8 cellular contexts compared by ENCODE assay signal in the genomic region with DNA sequence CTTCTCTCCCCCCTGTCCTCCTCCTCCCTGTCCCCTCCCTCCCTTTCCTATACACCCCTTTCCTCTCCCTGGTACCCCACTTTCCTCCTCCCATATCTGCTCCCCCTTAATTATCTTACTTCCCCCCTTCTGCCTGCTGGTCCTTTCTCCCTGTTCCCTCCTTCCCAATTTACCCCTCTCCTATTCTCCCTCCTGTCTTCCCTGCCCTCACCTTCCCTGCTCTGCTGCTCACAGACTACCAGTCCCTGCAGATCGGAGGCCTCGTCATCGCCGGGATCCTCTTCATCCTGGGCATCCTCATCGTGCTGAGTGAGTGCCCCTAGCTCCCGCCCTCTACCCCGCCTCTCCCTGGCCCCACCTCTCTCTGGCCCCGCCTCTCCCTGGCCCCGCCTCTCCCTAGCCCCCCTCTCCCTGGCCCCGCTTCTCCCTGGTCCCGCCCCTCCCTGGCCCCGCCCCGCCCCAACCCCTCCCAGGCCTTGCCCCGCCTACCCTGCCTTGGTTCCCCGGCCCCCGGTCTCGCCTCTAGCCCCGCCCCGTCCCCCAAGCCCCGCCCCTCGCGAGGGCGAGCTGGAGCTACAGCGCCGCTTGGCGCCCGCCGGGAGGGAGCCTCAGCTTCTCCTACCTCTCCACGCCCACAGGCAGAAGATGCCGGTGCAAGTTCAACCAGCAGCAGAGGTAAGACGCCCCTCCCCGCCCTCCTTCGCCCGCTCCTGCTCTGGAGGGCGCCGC. TPM values are rescaled to one million over a fixed set of nuclear protein-coding genes. Genes with fewer than 3 reads are reported as not detected.
DNase-seq lines count a peak whose midpoint lies in the region; ATAC-seq and TF ChIP-seq lines count a peak whose summit lies in the region.

No MANE protein-coding gene starts in this region.

- H3K4me3 Mint-ChIP-seq in T-cell, result peak overlapping the region; percentile 81 to 85 (median 83)

- H3K9me3 ChIP-seq in adipocyte (ENCODE audit: control insufficient read depth, low read length), result no peaks in the 10 kb centered on the region
- H3K9me3 ChIP-seq in heart left ventricle, result no peaks in the 10 kb centered on the region
- H3K9me3 ChIP-seq in tibial artery, result no peaks in the 10 kb centered on the region

- TF ChIP-seq CTCF in heart left ventricle (IDR thresholded peaks at IDR 0.05), result peak in 10 of 12 donors; percentile 15 to 62 (median 36)
- TF ChIP-seq CTCF in tibial artery (IDR thresholded peaks at IDR 0.05), result peak in 1 of 2 experiments; percentile 55

- peaks cover 0 to 3% of the 10 kb centered on the region in 2 donors for H3K27me3 Mint-ChIP-seq in T-cell

- H3K9ac ChIP-seq in adipocyte (ENCODE audit: low read length), result peak overlapping the region; percentile 53

- H3K27ac ChIP-seq in heart left ventricle (peak overlapping the region in 11 of 12 donors; percentile 29 to 100 (median 96)), tibial artery (peak overlapping the region; percentile 91 to 96)

- peak; percentile 74 for ATAC-seq in GM19452 (IDR thresholded peaks at IDR 0.05; ENCODE audit: unreplicated experiment)
- ATAC-seq in T-cell (replicated peaks in 1 of 4), result peak; percentile 82 to 89 (median 87)
- ATAC-seq in heart left ventricle, result peak; percentile 61 to 78 (median 65)

- WGBS in heart left ventricle, 4 donors, result 9 to 14% (median 10%) methylated on average over 29 to 36 of the region's 36 CpGs

- H3K4me1 ChIP-seq in adipocyte (ENCODE audit: control insufficient read depth, insufficient read depth, low read length) (peaks cover 40% of the 10 kb centered on the region), heart left ventricle (peaks cover 0 to 57% (median 39%) of the 10 kb centered on the region in 12 donors), tibial artery (peaks cover 0 to 55% (median 37%) of the 10 kb centered on the region in 4 donors)

- CTCF ChIA-PET in T-cell (lab: Charles Lee), result interaction anchor here (0.6 to 2.1 kb wide), 24 partner anchors 10 to 607 kb away, joined by 3 to 18 read pairs (median 4); partner anchors contain the start of genes COX6B1 (in 1 of the 2), FXYD5 (in 1 of the 2) and LIN37 (in 1 of the 2)

- POLR2A ChIA-PET in T-cell (lab: Charles Lee), result interaction anchor here (0.6 to 1.0 kb wide), 6 partner anchors 26 to 363 kb away, joined by 3 to 7 read pairs (median 4); no protein-coding TSS in a partner anchor

- H3K27ac Mint-ChIP-seq in T-cell, result peak overlapping the region; percentile 64 to 79

- H3K4me3 ChIP-seq in adipocyte (ENCODE audit: low read length), result peak overlapping the region; percentile 66
- H3K4me3 ChIP-seq in heart left ventricle, result peak overlapping the region in 11 of 12 donors; percentile 7 to 71 (median 58)
- H3K4me3 ChIP-seq in tibial artery, result peak overlapping the region; percentile 64 to 66

- no peaks in the 10 kb centered on the region for H3K36me3 Mint-ChIP-seq in T-cell

- H3K27me3 ChIP-seq in adipocyte (replicated peaks; ENCODE audit: control insufficient read depth, insufficient read depth, low read length), result peaks cover 4% of the 10 kb centered on the region
- peaks cover 0 to 23% (median 0%) of the 10 kb centered on the region in 9 donors for H3K27me3 ChIP-seq in heart left ventricle
- H3K27me3 ChIP-seq in tibial artery, result no peaks in the 10 kb centered on the region

- H3K9me3 Mint-ChIP-seq in T-cell, result no peaks in the 10 kb centered on the region

- DNase-seq in AML-193 (lab: John Stamatoyannopoulos, UW) (peak; percentile 77 to 79), LHCN-M2 (ENCODE audit: low read depth) (peak; percentile 59), T-cell (peak; percentile 89 to 97 (median 94)), adipocyte (ENCODE audit: low read depth) (peak; percentile 93), heart left ventricle (peak; percentile 90 to 97 (median 94)), pons (ENCODE audit: low spot score) (peak; percentile 88), tibial artery (peak; percentile 94 to 97)

- H3K4me1 Mint-ChIP-seq in T-cell, result peaks cover 38 to 47% (median 40%) of the 10 kb centered on the region in 3 donors

- intact Hi-C loops in heart left ventricle (cut with DNase I) (loop anchor here in 7 of 10 donors (1.0 to 10.0 kb wide), 5 partner anchors 17 to 131 kb away; partner anchors contain the start of gene USF2 (in 6 of the 7)), tibial artery (cut with DNase I; ENCODE audit: low total_unique reads) (loop anchor here (2.0 to 5.0 kb wide), 2 partner anchors 18 to 74 kb away; no protein-coding TSS in a partner anchor)

- peak; percentile 59 to 81 for TF ChIP-seq POLR2A in heart left ventricle (IDR thresholded peaks at IDR 0.05)

- H3K36me3 ChIP-seq in adipocyte (ENCODE audit: control insufficient read depth, insufficient read depth, low read length, severe bottlenecking) (no peaks in the 10 kb centered on the region), heart left ventricle (peaks cover 0 to 9% (median 0%) of the 10 kb centered on the region in 9 donors), tibial artery (no peaks in the 10 kb centered on the region)

RNA-seq across cellular contexts. Expression of gene FXYD7, which starts 2.0 kb away (rescaled TPM):
- total RNA-seq in LHCN-M2 (2014; rRNA removed) (not detected in 2 replicates), T-cell (10 to 100 TPM in 4 of 5 donors, 1 to 10 TPM in 1; 8.8 to 24.0 (median 12.6) TPM), heart left ventricle (under 1 TPM in 3 of 9 donors, not detected in 6; 0.21 to 0.52 (median 0.28) TPM)
- polyA plus RNA-seq in LHCN-M2 (2012), result 0.09 TPM
- polyA plus RNA-seq in heart left ventricle, result not detected

RNA-seq across cellular contexts. Expression of gene FXYD1, which starts 2.4 kb away (rescaled TPM):
- total RNA-seq in LHCN-M2 (2014; rRNA removed) (not detected in 2 replicates), T-cell (1 to 10 TPM in 4 of 5 donors, under 1 TPM in 1; 0.70 to 7.7 (median 4.8) TPM), heart left ventricle (100 to 1,000 TPM; 261 to 631 (median 412) TPM)
- polyA plus RNA-seq in LHCN-M2 (2012), result 1.8 TPM
- polyA plus RNA-seq in heart left ventricle, result 100 to 1,000 TPM; 129 to 439 TPM

RNA-seq across cellular contexts. Expression of gene LGI4, which starts 6.2 kb away (rescaled TPM):
- total RNA-seq in LHCN-M2 (2014; rRNA removed) (not detected in 2 replicates), T-cell (1 to 10 TPM in 1 of 5 donors, under 1 TPM in 4; 0.15 to 1.1 (median 0.89) TPM), heart left ventricle (10 to 100 TPM in 3 of 9 donors, 1 to 10 TPM in 6; 2.2 to 15.1 (median 6.0) TPM)
- polyA plus RNA-seq in LHCN-M2 (2012), result 0.10 TPM
- polyA plus RNA-seq in heart left ventricle, result 10 to 100 TPM in 1 of 2 donors, 1 to 10 TPM in 1; 4.2 to 14.2 TPM

RNA-seq across cellular contexts. Expression of gene FXYD5, which starts 13.5 kb away (rescaled TPM):
- total RNA-seq in LHCN-M2 (2014; rRNA removed) (82.0 and 89.8 TPM in 2 replicates), T-cell (100 to 1,000 TPM; 440 to 616 (median 504) TPM), heart left ventricle (10 to 100 TPM; 15.3 to 87.9 (median 19.5) TPM)
- 180 TPM for polyA plus RNA-seq in LHCN-M2 (2012)
- polyA plus RNA-seq in heart left ventricle, result 10 to 100 TPM; 31.0 to 59.2 TPM

RNA-seq across cellular contexts. Expression of gene FXYD3, which starts 25.4 kb away (rescaled TPM):
- total RNA-seq in LHCN-M2 (2014; rRNA removed), result not detected in 2 replicates
- not detected for polyA plus RNA-seq in LHCN-M2 (2012)
- 1 to 10 TPM in 1 of 5 donors, under 1 TPM in 1, not detected in 3; 0.79 to 1.1 TPM for total RNA-seq in T-cell
- 1 to 10 TPM in 2 of 9 donors, under 1 TPM in 4, not detected in 3; 0.37 to 2.5 (median 0.80) TPM for total RNA-seq in heart left ventricle
- polyA plus RNA-seq in heart left ventricle, result 1 to 10 TPM in 1 of 2 donors, under 1 TPM in 1; 0.98 to 1.1 TPM

Comparison
In these comparisons a context has a peak if more than half of its experiments do, and no peak if none do; other contexts are left out.
1. Peak in every context shown above with its lines: DNase-seq, ATAC-seq, H3K4me3 ChIP-seq and H3K27ac ChIP-seq.
2. RNA of gene FXYD1, which starts 2.4 kb away (total RNA-seq): 261 to 631 TPM in heart left ventricle; 0.70 to 7.7 TPM in T-cell and not detected in LHCN-M2; every median in the first group is over 10 times any median in the second.